ENCODE assay signal across 1 cellular context in the genomic region with DNA sequence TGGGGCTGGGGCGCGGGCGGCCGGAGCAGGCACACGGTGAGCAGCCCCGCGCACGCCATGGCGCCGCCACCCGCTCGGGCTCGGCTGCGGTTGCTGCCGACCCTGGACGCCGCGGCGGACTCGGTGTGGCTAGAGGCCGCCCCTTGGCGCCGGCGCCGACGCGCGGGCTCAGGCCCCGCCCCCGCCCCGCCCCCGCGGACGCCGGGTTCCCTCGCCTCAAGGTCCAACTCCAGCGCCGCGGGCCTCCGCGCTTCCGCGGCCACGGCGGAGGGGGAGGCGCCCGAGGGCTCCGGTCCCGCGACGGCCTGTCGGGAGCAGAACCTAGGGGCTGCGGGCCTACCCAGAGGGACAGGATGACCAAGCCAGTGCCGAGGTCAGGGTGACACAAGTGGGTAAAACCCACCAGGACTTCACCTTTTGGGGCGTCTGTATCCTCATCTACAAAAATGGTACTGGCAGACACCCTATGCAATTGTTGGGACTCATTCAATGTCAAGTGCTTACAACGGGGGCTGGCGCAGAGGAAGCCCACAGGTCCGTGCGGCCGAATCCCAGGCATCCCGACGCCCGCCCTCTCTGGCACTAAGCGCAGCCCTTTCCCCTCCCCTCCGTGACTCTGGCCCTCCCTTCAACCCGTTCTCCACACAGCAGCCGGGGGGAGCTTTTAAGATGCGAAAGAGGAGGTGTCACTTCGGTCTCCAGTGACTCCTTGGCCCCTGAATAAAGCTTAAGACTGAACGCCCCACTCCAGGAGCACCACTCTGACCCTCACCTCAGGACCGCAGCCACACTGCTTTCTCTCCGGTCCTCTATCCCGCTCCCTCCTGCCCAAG.
TF ChIP-seq lines count a peak whose summit lies in the region.

A gene with protein sequence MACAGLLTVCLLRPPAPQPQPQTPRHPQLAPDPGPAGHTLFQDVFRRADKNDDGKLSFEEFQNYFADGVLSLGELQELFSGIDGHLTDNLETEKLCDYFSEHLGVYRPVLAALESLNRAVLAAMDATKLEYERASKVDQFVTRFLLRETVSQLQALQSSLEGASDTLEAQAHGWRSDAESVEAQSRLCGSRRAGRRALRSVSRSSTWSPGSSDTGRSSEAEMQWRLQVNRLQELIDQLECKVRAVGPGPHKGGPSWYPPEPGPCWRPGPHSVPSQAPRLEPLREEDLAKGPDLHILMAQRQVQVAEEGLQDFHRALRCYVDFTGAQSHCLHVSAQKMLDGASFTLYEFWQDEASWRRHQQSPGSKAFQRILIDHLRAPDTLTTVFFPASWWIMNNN (minus strand): TSS at position 135 of the 833 bp plus-strand sequence. CDS start 76 bp downstream, at position 59.

TF ChIP-seq in HepG2, 621 proteins besides CTCF, POLR2A, EP300 and RAD21 (continued from another document and continues in another):
- TF ChIP-seq, protein P1, sequence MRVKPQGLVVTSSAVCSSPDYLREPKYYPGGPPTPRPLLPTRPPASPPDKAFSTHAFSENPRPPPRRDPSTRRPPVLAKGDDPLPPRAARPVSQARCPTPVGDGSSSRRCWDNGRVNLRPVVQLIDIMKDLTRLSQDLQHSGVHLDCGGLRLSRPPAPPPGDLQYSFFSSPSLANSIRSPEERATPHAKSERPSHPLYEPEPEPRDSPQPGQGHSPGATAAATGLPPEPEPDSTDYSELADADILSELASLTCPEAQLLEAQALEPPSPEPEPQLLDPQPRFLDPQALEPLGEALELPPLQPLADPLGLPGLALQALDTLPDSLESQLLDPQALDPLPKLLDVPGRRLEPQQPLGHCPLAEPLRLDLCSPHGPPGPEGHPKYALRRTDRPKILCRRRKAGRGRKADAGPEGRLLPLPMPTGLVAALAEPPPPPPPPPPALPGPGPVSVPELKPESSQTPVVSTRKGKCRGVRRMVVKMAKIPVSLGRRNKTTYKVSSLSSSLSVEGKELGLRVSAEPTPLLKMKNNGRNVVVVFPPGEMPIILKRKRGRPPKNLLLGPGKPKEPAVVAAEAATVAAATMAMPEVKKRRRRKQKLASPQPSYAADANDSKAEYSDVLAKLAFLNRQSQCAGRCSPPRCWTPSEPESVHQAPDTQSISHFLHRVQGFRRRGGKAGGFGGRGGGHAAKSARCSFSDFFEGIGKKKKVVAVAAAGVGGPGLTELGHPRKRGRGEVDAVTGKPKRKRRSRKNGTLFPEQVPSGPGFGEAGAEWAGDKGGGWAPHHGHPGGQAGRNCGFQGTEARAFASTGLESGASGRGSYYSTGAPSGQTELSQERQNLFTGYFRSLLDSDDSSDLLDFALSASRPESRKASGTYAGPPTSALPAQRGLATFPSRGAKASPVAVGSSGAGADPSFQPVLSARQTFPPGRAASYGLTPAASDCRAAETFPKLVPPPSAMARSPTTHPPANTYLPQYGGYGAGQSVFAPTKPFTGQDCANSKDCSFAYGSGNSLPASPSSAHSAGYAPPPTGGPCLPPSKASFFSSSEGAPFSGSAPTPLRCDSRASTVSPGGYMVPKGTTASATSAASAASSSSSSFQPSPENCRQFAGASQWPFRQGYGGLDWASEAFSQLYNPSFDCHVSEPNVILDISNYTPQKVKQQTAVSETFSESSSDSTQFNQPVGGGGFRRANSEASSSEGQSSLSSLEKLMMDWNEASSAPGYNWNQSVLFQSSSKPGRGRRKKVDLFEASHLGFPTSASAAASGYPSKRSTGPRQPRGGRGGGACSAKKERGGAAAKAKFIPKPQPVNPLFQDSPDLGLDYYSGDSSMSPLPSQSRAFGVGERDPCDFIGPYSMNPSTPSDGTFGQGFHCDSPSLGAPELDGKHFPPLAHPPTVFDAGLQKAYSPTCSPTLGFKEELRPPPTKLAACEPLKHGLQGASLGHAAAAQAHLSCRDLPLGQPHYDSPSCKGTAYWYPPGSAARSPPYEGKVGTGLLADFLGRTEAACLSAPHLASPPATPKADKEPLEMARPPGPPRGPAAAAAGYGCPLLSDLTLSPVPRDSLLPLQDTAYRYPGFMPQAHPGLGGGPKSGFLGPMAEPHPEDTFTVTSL (CRISPR knock-in tag; IDR thresholded peaks at IDR 0.05; ENCODE audit: borderline replicate concordance) = peak; percentile 82; the same call in 1 of the 2 replicates
- no peak; the same call in 1 of the 2 replicates for TF ChIP-seq DZIP1 (CRISPR knock-in tag; IDR thresholded peaks at IDR 0.05)
- peak; percentile 93 for TF ChIP-seq ZNF33B (CRISPR knock-in tag; IDR thresholded peaks at IDR 0.05)
- TF ChIP-seq ARID5B (CRISPR knock-in tag; IDR thresholded peaks at IDR 0.05) = peak; percentile 58
- no peak for TF ChIP-seq TBL1XR1 (IDR thresholded peaks at IDR 0.05; ENCODE audit: borderline replicate concordance, low read length, partially characterized antibody)
- no peak; the same call in 1 of the 2 replicates for TF ChIP-seq SNAI1 (CRISPR knock-in tag; IDR thresholded peaks at IDR 0.05; ENCODE audit: borderline replicate concordance)
- TF ChIP-seq SUZ12 (IDR thresholded peaks at IDR 0.05; ENCODE audit: low read depth, low read length) = no peak
- peak; percentile 54 for TF ChIP-seq MED1 (CRISPR knock-in tag; IDR thresholded peaks at IDR 0.05)
- TF ChIP-seq, protein P2, sequence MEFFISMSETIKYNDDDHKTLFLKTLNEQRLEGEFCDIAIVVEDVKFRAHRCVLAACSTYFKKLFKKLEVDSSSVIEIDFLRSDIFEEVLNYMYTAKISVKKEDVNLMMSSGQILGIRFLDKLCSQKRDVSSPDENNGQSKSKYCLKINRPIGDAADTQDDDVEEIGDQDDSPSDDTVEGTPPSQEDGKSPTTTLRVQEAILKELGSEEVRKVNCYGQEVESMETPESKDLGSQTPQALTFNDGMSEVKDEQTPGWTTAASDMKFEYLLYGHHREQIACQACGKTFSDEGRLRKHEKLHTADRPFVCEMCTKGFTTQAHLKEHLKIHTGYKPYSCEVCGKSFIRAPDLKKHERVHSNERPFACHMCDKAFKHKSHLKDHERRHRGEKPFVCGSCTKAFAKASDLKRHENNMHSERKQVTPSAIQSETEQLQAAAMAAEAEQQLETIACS (CRISPR knock-in tag; IDR thresholded peaks at IDR 0.05) = peak; percentile 76
- TF ChIP-seq CHD2 (IDR thresholded peaks at IDR 0.05; ENCODE audit: low read depth, low read length) = peak; percentile 62; the same call in 1 of the 2 replicates
- TF ChIP-seq NFYB (CRISPR knock-in tag; IDR thresholded peaks at IDR 0.05) = no peak; the same call in 1 of the 2 replicates
- TF ChIP-seq KLF15 (CRISPR knock-in tag; IDR thresholded peaks at IDR 0.05; ENCODE audit: borderline replicate concordance) = no peak
- 0 out of 2 replicates have a peak, but pooled peaks have one; percentile 17 for TF ChIP-seq RELA (CRISPR knock-in tag; IDR thresholded peaks at IDR 0.05)
- TF ChIP-seq ZNF615 (CRISPR knock-in tag; IDR thresholded peaks at IDR 0.05; ENCODE audit: borderline replicate concordance) = peak; percentile 92; the same call in 1 of the 2 replicates
- TF ChIP-seq ATF1 (CRISPR knock-in tag; IDR thresholded peaks at IDR 0.05) = no peak
- TF ChIP-seq XBP1 (CRISPR knock-in tag; IDR thresholded peaks at IDR 0.05) = no peak
- TF ChIP-seq HDAC2 (CRISPR knock-in tag; IDR thresholded peaks at IDR 0.05) = peak; percentile 50; the same call in 1 of the 2 replicates
- no peak for TF ChIP-seq NFE2L1 (CRISPR knock-in tag; IDR thresholded peaks at IDR 0.05; ENCODE audit: borderline replicate concordance)
- no peak; the same call in none of the 2 replicates for TF ChIP-seq FOSL2 (CRISPR knock-in tag; IDR thresholded peaks at IDR 0.05)
- no peak for TF ChIP-seq NFYC (CRISPR knock-in tag; IDR thresholded peaks at IDR 0.05)
- peak; percentile 50; the same call in 1 of the 2 replicates for TF ChIP-seq ZNF563 (CRISPR knock-in tag; IDR thresholded peaks at IDR 0.05)
- TF ChIP-seq GZF1 (CRISPR knock-in tag; IDR thresholded peaks at IDR 0.05) = no peak
- peak; percentile 91; the same call in 1 of the 2 replicates for TF ChIP-seq SALL2 (CRISPR knock-in tag; IDR thresholded peaks at IDR 0.05)
- TF ChIP-seq NR2F2 (IDR thresholded peaks at IDR 0.05; ENCODE audit: borderline replicate concordance, low read depth) = peak; percentile 37; the same call in 1 of the 2 replicates
- TF ChIP-seq ZFP82 (CRISPR knock-in tag; IDR thresholded peaks at IDR 0.05; ENCODE audit: borderline replicate concordance) = peak; percentile 99; the same call in 1 of the 2 replicates
- peak; percentile 68; the same call in 1 of the 2 replicates for TF ChIP-seq NAIF1 (CRISPR knock-in tag; IDR thresholded peaks at IDR 0.05; ENCODE audit: borderline replicate concordance)
- no peak; the same call in 1 of the 2 replicates for TF ChIP-seq ZNF569 (CRISPR knock-in tag; IDR thresholded peaks at IDR 0.05; ENCODE audit: borderline replicate concordance)
- TF ChIP-seq ZNF704 (CRISPR knock-in tag; IDR thresholded peaks at IDR 0.05; ENCODE audit: borderline replicate concordance) = no peak
- TF ChIP-seq MED8 (CRISPR knock-in tag; IDR thresholded peaks at IDR 0.05; ENCODE audit: insufficient replicate concordance) = peak; percentile 23
- peak; percentile 89 for TF ChIP-seq ZNF280B (CRISPR knock-in tag; IDR thresholded peaks at IDR 0.05; ENCODE audit: borderline replicate concordance)
- no peak for TF ChIP-seq CHCHD3 (CRISPR knock-in tag; IDR thresholded peaks at IDR 0.05)
- TF ChIP-seq, protein P3, sequence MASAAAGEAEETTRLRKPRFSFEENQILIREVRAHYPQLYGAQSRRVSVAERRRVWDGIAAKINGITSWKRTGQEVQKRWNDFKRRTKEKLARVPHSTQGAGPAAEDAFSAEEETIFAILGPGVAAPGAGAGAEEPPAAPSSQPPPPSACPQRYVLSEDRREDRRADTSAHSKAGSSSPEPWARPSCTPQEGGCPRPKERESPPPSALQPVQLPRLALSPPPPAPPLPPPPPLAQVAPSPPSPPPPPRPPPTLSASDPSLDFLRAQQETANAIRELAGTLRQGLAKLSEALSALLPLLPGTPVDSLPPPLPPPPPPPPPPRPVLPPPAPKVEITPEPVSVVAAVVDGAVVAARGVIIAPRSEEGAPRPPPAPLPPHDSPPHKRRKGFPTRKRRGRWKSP (CRISPR knock-in tag; IDR thresholded peaks at IDR 0.05) = peak; percentile 92
- TF ChIP-seq ZNF557 (CRISPR knock-in tag; IDR thresholded peaks at IDR 0.05) = no peak
- peak; percentile 54 for TF ChIP-seq GABPA (IDR thresholded peaks at IDR 0.05; ENCODE audit: low read depth, low read length)
- no peak; the same call in 1 of the 2 replicates for TF ChIP-seq GABPA (CRISPR knock-in tag; IDR thresholded peaks at IDR 0.05; ENCODE audit: low read depth)
- TF ChIP-seq NRL (CRISPR knock-in tag; IDR thresholded peaks at IDR 0.05; ENCODE audit: borderline replicate concordance) = peak; percentile 95
- peak; percentile 28; the same call in 1 of the 2 replicates for TF ChIP-seq ZFP1 (CRISPR knock-in tag; IDR thresholded peaks at IDR 0.05)
- TF ChIP-seq ZNF605 (CRISPR knock-in tag; IDR thresholded peaks at IDR 0.05) = peak; percentile 63; the same call in 1 of the 2 replicates
